In genomic region chr5:151157426-151158286, GRCh38 we compare ENCODE assay signal across 8 cellular contexts. TPM values are rescaled to one million over a fixed set of nuclear protein-coding genes. Genes with fewer than 3 reads are reported as not detected.
A peak's percentile ranks its signal among the peaks of the same experiment; 100 is the strongest.
DNase-seq lines count a peak whose midpoint lies in the region; ATAC-seq and TF ChIP-seq lines count a peak whose summit lies in the region.

Gene ANXA6, minus strand, starts transcription at chr5:151157779. Its CDS starts 9,878 bp downstream, at chr5:151147901.

- ATAC-seq in HG02852 (IDR thresholded peaks at IDR 0.05; ENCODE audit: unreplicated experiment): peak; percentile 57
- ATAC-seq in left colon: peak; percentile 98

- TF ChIP-seq CTCF in coronary artery (IDR thresholded peaks at IDR 0.05): no peak

- H3K4me3 ChIP-seq in coronary artery: peak within 1 kb of the TSS; percentile 82

- peak within 1 kb of the TSS; percentile 76 to 91 for H3K27ac ChIP-seq in coronary artery

- intact Hi-C loops in left colon (cut with DNase I, micrococcal nuclease): no loop called here

- DNase-seq in NCI-H1417 (lab: John Stamatoyannopoulos, UW): peak; percentile 65 to 72 (median 65)
- DNase-seq in NCI-H1417 treated with DMSO at 0.1 percent for 48 hours (lab: John Stamatoyannopoulos, UW): no peak
- DNase-seq in NCI-H2171 treated with DMSO at 0.1 percent for 48 hours (lab: John Stamatoyannopoulos, UW): peak; percentile 53
- DNase-seq in activated CD4-positive, alpha-beta T cell treated with anti-CD3 and anti-CD28 coated beads for 1 hour: peak; percentile 39
- peak; percentile 90 for DNase-seq in coronary artery (ENCODE audit: low spot score)
- peak; percentile 78 to 83 for DNase-seq in left colon
- peak in 3 of 4 experiments; percentile 46 to 62 (median 54) for DNase-seq in stimulated activated CD4-positive, alpha-beta T cell treated with anti-CD3 and anti-CD28 coated beads, Interleukin-1b, Interleukin-23, amount 100 ng/mL, for 24 hours (ENCODE audit: low read depth in 4 of 4, low spot score in 1 of 4)

RNA-seq across cellular contexts. Expression of gene ANXA6, which starts in this region (rescaled TPM):
- 10 to 100 TPM; 20.3 to 46.8 TPM for total RNA-seq in left colon
